ENCODE assay signal across 9 cellular contexts in genomic region chr2:216696751-216697560, GRCh38. TPM values are rescaled to one million over a fixed set of nuclear protein-coding genes. Genes with fewer than 3 reads are reported as not detected.
DNase-seq lines count a peak whose midpoint lies in the region; ATAC-seq and TF ChIP-seq lines count a peak whose summit lies in the region.
"Had no signal": no experiment of that assay in that cellular context is flagged by ENCODE, and none has a peak within 500 bp of the region (broad histone marks: within the 10 kb centered on the region; RNA-seq: fewer than 3 reads in every experiment).

No MANE protein-coding gene starts in this region.

- no peaks in the 10 kb centered on the region for H3K9me3 Mint-ChIP-seq in neural crest cell
- H3K9me3 Mint-ChIP-seq: memory B cell had no signal

- H3K4me1 Mint-ChIP-seq in neural crest cell, result peaks cover 24% of the 10 kb centered on the region

- TF ChIP-seq CTCF in GM12872 (IDR thresholded peaks at IDR 0.05; ENCODE audit: insufficient read depth, low read depth, low read length) (peak; percentile 45; the same call in 1 of the 3 replicates), neural crest cell (conservative IDR thresholded peaks at IDR 0.05) (peak; percentile 68), lower leg skin (IDR thresholded peaks at IDR 0.05) (peak in 1 of 3 donors; percentile 49)

- peak overlapping the region; percentile 91 for H3K4me3 Mint-ChIP-seq in neural crest cell
- H3K4me3 Mint-ChIP-seq: memory B cell had no signal

- WGBS in lower leg skin, 2 donors, result 27 to 28% methylated on average over 7 of the region's 7 CpGs

- DNase-seq in NCI-H2227 (lab: John Stamatoyannopoulos, UW; ENCODE audit: unreplicated experiment) (peak; percentile 69), cerebellar nuclear complex (lab: John Stamatoyannopoulos, UW) (peak; percentile 4 to 5), neural crest cell (ENCODE audit: low read depth, low spot score) (no peak), lower leg skin (ENCODE audit: low spot score in 2 of 2) (no peak), UCSD-AML1 (lab: John Stamatoyannopoulos, UW; ENCODE audit: unreplicated experiment) (no peak)
- DNase-seq in activated CD4-positive, CD25-positive, alpha-beta regulatory T cell treated with anti-CD3 and anti-CD28 coated beads, Interleukin-2, amount 50 U/mL, for 72 hours, result no peak

- intact Hi-C loops in lower leg skin (cut with DNase I; ENCODE audit: low total_unique reads), result loop anchor here (5.0 to 10.0 kb wide), 2 partner anchors 815 to 1018 kb away; no protein-coding TSS in a partner anchor

- no peak overlapping the region for H3K4me3 ChIP-seq in lower leg skin (ENCODE audit: low read depth, poor library complexity, severe bottlenecking)

- no peak for ATAC-seq in GM21717 (IDR thresholded peaks at IDR 0.05; ENCODE audit: unreplicated experiment)

- no peaks in the 10 kb centered on the region for H3K27me3 Mint-ChIP-seq in neural crest cell (ENCODE audit: low read depth)

- no peaks in the 10 kb centered on the region for H3K36me3 Mint-ChIP-seq in neural crest cell (ENCODE audit: low read depth)
- H3K36me3 Mint-ChIP-seq: memory B cell had no signal

- TF ChIP-seq POLR2A in lower leg skin (IDR thresholded peaks at IDR 0.05), result no peak

- H3K27ac Mint-ChIP-seq in neural crest cell (ENCODE audit: unreplicated experiment), result peak overlapping the region; percentile 9
- H3K27ac Mint-ChIP-seq: memory B cell had no signal

RNA-seq across cellular contexts. Expression of gene IGFBP5, which starts 1.6 kb away (rescaled TPM):
- total RNA-seq in neural crest cell (140 TPM in 2 replicates), lower leg skin (100 to 1,000 TPM in 3 of 4 donors, 10 to 100 TPM in 1; 27.7 to 460 (median 134) TPM)

Comparison
In these comparisons a context has a peak if more than half of its experiments do, and no peak if none do; other contexts are left out.
1. DNase-seq: peak in NCI-H2227 (single experiment) and cerebellar nuclear complex (2 of 2); none in neural crest cell (single experiment), activated CD4-positive, CD25-positive, alpha-beta regulatory T cell treated with anti-CD3 and anti-CD28 coated beads, Interleukin-2, amount 50 U/mL, for 72 hours (single experiment), lower leg skin (0 of 2) and UCSD-AML1 (single experiment).